13 cellular contexts compared by ENCODE assay signal in genomic region chr3:158097141-158097540, GRCh38. TPM values are rescaled to one million over a fixed set of nuclear protein-coding genes. Genes with fewer than 3 reads are reported as not detected.
DNase-seq lines count a peak whose midpoint lies in the region; ATAC-seq and TF ChIP-seq lines count a peak whose summit lies in the region.
"Had no signal": no experiment of that assay in that cellular context is flagged by ENCODE, and none has a peak within 500 bp of the region (broad histone marks: within the 10 kb centered on the region; RNA-seq: fewer than 3 reads in every experiment).

No MANE protein-coding gene starts in this region.

- H3K27ac Mint-ChIP-seq in activated CD8-positive, alpha-beta memory T cell treated with anti-CD3 and anti-CD28 coated beads, Interleukin-2, amount 10 ng/mL, durations not matched to agents 7 days and 5 days, result no peak overlapping the region
- H3K27ac Mint-ChIP-seq in brain, result no peak overlapping the region

- peaks cover 20% of the 10 kb centered on the region for H3K4me1 Mint-ChIP-seq in activated CD8-positive, alpha-beta memory T cell treated with anti-CD3 and anti-CD28 coated beads, Interleukin-2, amount 10 ng/mL, durations not matched to agents 7 days and 5 days
- peaks cover 24% of the 10 kb centered on the region for H3K4me1 Mint-ChIP-seq in brain

- peaks cover 99% of the 10 kb centered on the region for H3K27me3 ChIP-seq in smooth muscle cell (ENCODE audit: low read depth)
- H3K27me3 ChIP-seq in adrenal gland, result peaks cover 87% of the 10 kb centered on the region

- no peaks in the 10 kb centered on the region for H4K20me1 ChIP-seq in smooth muscle cell (ENCODE audit: low read depth)

- H3K4me3 Mint-ChIP-seq in activated CD8-positive, alpha-beta memory T cell treated with anti-CD3 and anti-CD28 coated beads, Interleukin-2, amount 10 ng/mL, durations not matched to agents 7 days and 5 days, result peak overlapping the region; percentile 85
- peak overlapping the region in 3 of 5 experiments; percentile 80 to 93 (median 83) for H3K4me3 Mint-ChIP-seq in brain

- H3K36me3 ChIP-seq in smooth muscle cell (ENCODE audit: low read depth) (no peaks in the 10 kb centered on the region), adrenal gland (replicated peaks in 1 of 2) (no peaks in the 10 kb centered on the region)

- H3K9me3 Mint-ChIP-seq in activated CD8-positive, alpha-beta memory T cell treated with anti-CD3 and anti-CD28 coated beads, Interleukin-2, amount 10 ng/mL, durations not matched to agents 7 days and 5 days (ENCODE audit: low read depth), result no peaks in the 10 kb centered on the region
- H3K9me3 Mint-ChIP-seq in brain, result peaks cover 0 to 16% (median 3%) of the 10 kb centered on the region in 5 experiments

- TF ChIP-seq CTCF in brain (conservative IDR thresholded peaks at IDR 0.05) (no peak), smooth muscle cell (IDR thresholded peaks at IDR 0.05; ENCODE audit: borderline replicate concordance, insufficient read depth, poor library complexity, severe bottlenecking) (no peak), adrenal gland (IDR thresholded peaks at IDR 0.05) (no peak)

- ATAC-seq in activated CD8-positive, alpha-beta memory T cell treated with anti-CD3 and anti-CD28 coated beads, Interleukin-2, amount 10 ng/mL, durations not matched to agents 7 days and 5 days, result no peak

- 45% methylated on average over 10 of the region's 10 CpGs for whole genome bisulfite sequencing in smooth muscle cell (ENCODE audit: low lambda C conversion rate)
- 22 to 31% (median 26%) methylated on average over 10 of the region's 10 CpGs for WGBS in adrenal gland, 4 donors

- no peaks in the 10 kb centered on the region for H3K79me2 ChIP-seq in smooth muscle cell (ENCODE audit: low read depth)
- H3K79me2 ChIP-seq: parathyroid adenoma had no signal

- TF ChIP-seq POLR2A in adrenal gland (IDR thresholded peaks at IDR 0.05), result no peak

- H2AFZ ChIP-seq in smooth muscle cell (ENCODE audit: low read depth), result no peak overlapping the region

- CTCF ChIA-PET in activated CD8-positive, alpha-beta memory T cell treated with anti-CD3 and anti-CD28 coated beads, Interleukin-2, amount 10 ng/mL, durations not matched to agents 7 days and 5 days (lab: Charles Lee), result interaction anchor here (3.0 kb wide), 1 partner anchor 12 kb away, joined by 11 read pairs; the partner anchor contains the start of gene RSRC1

- DNase-seq in activated CD8-positive, alpha-beta memory T cell treated with anti-CD3 and anti-CD28 coated beads, Interleukin-2, amount 10 ng/mL, durations not matched to agents 7 days and 5 days, result no peak
- no peak for DNase-seq in activated CD8-positive, alpha-beta memory T cell treated with anti-CD3 and anti-CD28 coated beads, Interleukin-2, amount 50 U/mL, for 4 hours
- peak; percentile 63 for DNase-seq in NAMALWA (ENCODE audit: low spot score)
- no peak for DNase-seq in smooth muscle cell (lab: John Stamatoyannopoulos, UW; ENCODE audit: unreplicated experiment)
- no peak for DNase-seq in adrenal gland
- DNase-seq in COLO829 (ENCODE audit: low spot score), result no peak
- no peak for DNase-seq in middle frontal gyrus (ENCODE audit: extremely low spot score, low spot score)
- DNase-seq: activated gamma-delta T cell treated with Interleukin-2 at 50 U/mL for 16 hours, NCI-H2029 treated with DMSO at 0.1 percent for 48 hours had no signal

- no peak overlapping the region for H3K9ac ChIP-seq in smooth muscle cell (ENCODE audit: low read depth)
- H3K9ac ChIP-seq: parathyroid adenoma had no signal

- peaks cover 95% of the 10 kb centered on the region for H3K27me3 Mint-ChIP-seq in activated CD8-positive, alpha-beta memory T cell treated with anti-CD3 and anti-CD28 coated beads, Interleukin-2, amount 10 ng/mL, durations not matched to agents 7 days and 5 days
- peaks cover 100% of the 10 kb centered on the region for H3K27me3 Mint-ChIP-seq in brain

- H3K27ac ChIP-seq in smooth muscle cell (ENCODE audit: low read depth), result no peak overlapping the region
- no peak overlapping the region for H3K27ac ChIP-seq in adrenal gland
- H3K27ac ChIP-seq: parathyroid adenoma had no signal

- no peaks in the 10 kb centered on the region for H3K9me3 ChIP-seq in smooth muscle cell (replicated peaks; ENCODE audit: low read depth)
- no peaks in the 10 kb centered on the region for H3K9me3 ChIP-seq in adrenal gland (replicated peaks in 1 of 3)

- H3F3A ChIP-seq in smooth muscle cell (ENCODE audit: low read depth), result no peaks in the 10 kb centered on the region

- H3K4me1 ChIP-seq in smooth muscle cell (ENCODE audit: low read depth), result peaks cover 7% of the 10 kb centered on the region
- H3K4me1 ChIP-seq in adrenal gland (replicated peaks in 1 of 2), result peaks cover 12 to 13% of the 10 kb centered on the region in 2 donors
- H3K4me1 ChIP-seq: parathyroid adenoma had no signal

- H3K4me2 ChIP-seq in smooth muscle cell, result peak overlapping the region; percentile 93

- peaks cover 9% of the 10 kb centered on the region for H3K36me3 Mint-ChIP-seq in activated CD8-positive, alpha-beta memory T cell treated with anti-CD3 and anti-CD28 coated beads, Interleukin-2, amount 10 ng/mL, durations not matched to agents 7 days and 5 days
- peaks cover 5% of the 10 kb centered on the region for H3K36me3 Mint-ChIP-seq in brain

- intact Hi-C loops in adrenal gland (cut with DNase I), result no loop called here

- H3K4me3 ChIP-seq in smooth muscle cell (peak overlapping the region; percentile 61), adrenal gland (no peak overlapping the region)

RNA-seq across cellular contexts. Expression of gene SHOX2, which starts 9.1 kb away (rescaled TPM):
- not detected for total RNA-seq in activated CD8-positive, alpha-beta memory T cell treated with anti-CD3 and anti-CD28 coated beads, Interleukin-2, amount 10 ng/mL, durations not matched to agents 7 days and 5 days
- 4.9 TPM for polyA plus RNA-seq in brain (ENCODE audit: insufficient read depth, low read depth, low replicate concordance)
- total RNA-seq in smooth muscle cell, result 1.2 and 1.4 TPM in 2 replicates
- 1.6 and 3.1 TPM in 2 replicates for polyA plus RNA-seq in smooth muscle cell
- under 1 TPM in 2 of 8 donors, not detected in 6; 0.09 to 0.22 TPM for total RNA-seq in adrenal gland
- polyA plus RNA-seq in adrenal gland, result under 1 TPM; 0.04 to 0.40 (median 0.10) TPM
- total RNA-seq: fibroblast of villous mesenchyme, left lobe of liver had no signal

RNA-seq across cellular contexts. Expression of gene RSRC1, which starts 12.7 kb away (rescaled TPM):
- 10 to 100 TPM; 45.1 to 45.4 TPM for total RNA-seq in activated CD8-positive, alpha-beta memory T cell treated with anti-CD3 and anti-CD28 coated beads, Interleukin-2, amount 10 ng/mL, durations not matched to agents 7 days and 5 days
- polyA plus RNA-seq in brain (ENCODE audit: insufficient read depth, low read depth, low replicate concordance) (26.7 TPM), smooth muscle cell (18.5 and 23.8 TPM in 2 replicates), adrenal gland (10 to 100 TPM; 12.6 to 45.5 (median 18.7) TPM)
- total RNA-seq in smooth muscle cell (43.9 and 45.1 TPM in 2 replicates), adrenal gland (100 to 1,000 TPM in 1 of 8 donors, 10 to 100 TPM in 7; 21.5 to 125 (median 37.5) TPM)
